18 cellular contexts compared by ENCODE assay signal in genomic region chr4:40587351-40587750, GRCh38. TPM values are rescaled to one million over a fixed set of nuclear protein-coding genes. Genes with fewer than 3 reads are reported as not detected.
DNase-seq lines count a peak whose midpoint lies in the region; ATAC-seq, FAIRE-seq and TF ChIP-seq lines count a peak whose summit lies in the region.
"Had no signal": no experiment of that assay in that cellular context is flagged by ENCODE, and none has a peak within 500 bp of the region (broad histone marks: within the 10 kb centered on the region; RNA-seq: fewer than 3 reads in every experiment).

No MANE protein-coding gene starts in this region.

- POLR2A ChIA-PET in A549 (lab: Yijun Ruan, JAX): no interaction called here

- H3K27ac ChIP-seq in A549 (peak overlapping the region; percentile 70 to 72), RWPE2 (ENCODE audit: poor library complexity, severe bottlenecking) (peak overlapping the region; percentile 52), left lung (peak overlapping the region; percentile 23 to 91), skeletal muscle tissue (ENCODE audit: low read depth, low read length) (peak overlapping the region; percentile 54)
- H3K27ac ChIP-seq: RWPE1, WERI-Rb-1 had no signal

- peak overlapping the region; percentile 71 for H3K4me2 ChIP-seq in A549

- no peak for TF ChIP-seq POLR2A in A549 (IDR thresholded peaks at IDR 0.05; ENCODE audit: low read length)

- ATAC-seq in A549 (no peak; a peak in 1 of 6 replicates), RWPE2 (ENCODE audit: low read depth) (no peak), left lung (no peak), HG03159 (IDR thresholded peaks at IDR 0.05; ENCODE audit: unreplicated experiment) (no peak), HG03196 (IDR thresholded peaks at IDR 0.05; ENCODE audit: unreplicated experiment) (no peak)
- ATAC-seq: activated CD8-positive, alpha-beta T cell treated with anti-CD3 and anti-CD28 coated beads for 36 hours; activated naive CD8-positive, alpha-beta T cell treated with anti-CD3 and anti-CD28 coated beads, Interleukin-2, amount 50 U/mL, for 24 hours; activated T-cell treated with anti-CD3 and anti-CD28 coated beads, Interleukin-2, amount 50 U/mL, for 4 hours had no signal

- intact Hi-C loops in left lung (cut with DNase I): no loop called here

- TF ChIP-seq CTCF in A549 (IDR thresholded peaks at IDR 0.05) (no peak), RWPE2 (IDR thresholded peaks at IDR 0.05; ENCODE audit: poor library complexity, severe bottlenecking) (no peak), left lung (IDR thresholded peaks at IDR 0.05) (no peak)

- DNase-seq in A549 (ENCODE audit: low read depth in 1 of 2, low spot score in 1 of 2) (no peak), RWPE2 (ENCODE audit: low spot score) (no peak), left lung (no peak), AG08396 (ENCODE audit: low spot score) (no peak)
- DNase-seq in activated CD4-positive, alpha-beta T cell treated with anti-CD3 and anti-CD28 coated beads for 1 hour: no peak
- DNase-seq: activated CD8-positive, alpha-beta T cell treated with anti-CD3 and anti-CD28 coated beads for 36 hours; activated naive CD8-positive, alpha-beta T cell treated with anti-CD3 and anti-CD28 coated beads, Interleukin-2, amount 50 U/mL, for 24 hours; activated T-cell treated with anti-CD3 and anti-CD28 coated beads, Interleukin-2, amount 50 U/mL, for 4 hours; CD4-positive, alpha-beta T cell; central memory CD4-positive, alpha-beta T cell; effector CD4-positive, alpha-beta T cell; heart right ventricle; stimulated activated CD4-positive, alpha-beta T cell treated with anti-CD3 and anti-CD28 coated beads, Interleukin-4, amount 100 ng/mL, for 1 hour; WERI-Rb-1 had no signal

- WGBS in A549 (ENCODE audit: missing lambda C conversion rate): 83% methylated on average over 2 of the region's 2 CpGs

- H3K4me1 ChIP-seq in A549 (peaks cover 59% of the 10 kb centered on the region), RWPE2 (ENCODE audit: insufficient read depth, poor library complexity, severe bottlenecking) (peaks cover 30% of the 10 kb centered on the region), left lung (peaks cover 0 to 65% of the 10 kb centered on the region in 2 donors), skeletal muscle tissue (ENCODE audit: control insufficient read depth in 3 of 3, insufficient read depth in 3 of 3, low read length in 3 of 3) (no peaks in the 10 kb centered on the region)

- CTCF ChIA-PET in A549 (lab: Yijun Ruan, JAX): no interaction called here

- no peak for FAIRE-seq in A549 (lab: Jason Lieb, UNC)

- H3K4me3 ChIP-seq in A549: no peak overlapping the region
- H3K4me3 ChIP-seq in RWPE2 (ENCODE audit: severe bottlenecking): no peak overlapping the region
- no peak overlapping the region for H3K4me3 ChIP-seq in left lung
- no peak overlapping the region for H3K4me3 ChIP-seq in skeletal muscle tissue (ENCODE audit: low read length in 3 of 3)
- H3K4me3 ChIP-seq: heart right ventricle had no signal

- TF ChIP-seq EP300 in A549 (IDR thresholded peaks at IDR 0.05): no peak

- H3K9me3 ChIP-seq in A549 (no peaks in the 10 kb centered on the region), RWPE2 (ENCODE audit: severe bottlenecking) (no peaks in the 10 kb centered on the region), left lung (no peaks in the 10 kb centered on the region), skeletal muscle tissue (ENCODE audit: control insufficient read depth in 3 of 3, low read length in 3 of 3) (no peaks in the 10 kb centered on the region)
- H3K9me3 ChIP-seq: heart right ventricle had no signal

- TF ChIP-seq RAD21 in A549 (conservative IDR thresholded peaks at IDR 0.05 in 1 of 2, IDR thresholded peaks at IDR 0.05 in 1 of 2): no peak

- H3K27me3 ChIP-seq in RWPE2 (ENCODE audit: insufficient read depth, poor library complexity, severe bottlenecking) (no peaks in the 10 kb centered on the region), left lung (no peaks in the 10 kb centered on the region), skeletal muscle tissue (ENCODE audit: control insufficient read depth in 3 of 3, insufficient read depth in 3 of 3, low read length in 3 of 3) (no peaks in the 10 kb centered on the region)

- no peak overlapping the region for H3K9ac ChIP-seq in skeletal muscle tissue (ENCODE audit: low read depth in 1 of 3, low read length in 3 of 3)

- H3K36me3 ChIP-seq in RWPE2 (ENCODE audit: low read depth) (no peaks in the 10 kb centered on the region), left lung (peaks cover 0 to 21% of the 10 kb centered on the region in 2 donors), skeletal muscle tissue (ENCODE audit: control insufficient read depth in 3 of 3, insufficient read depth in 3 of 3, low read length in 3 of 3) (no peaks in the 10 kb centered on the region)
- H3K36me3 ChIP-seq: WERI-Rb-1 had no signal

TF ChIP-seq in A549, 52 proteins besides CTCF, POLR2A, EP300 and RAD21 (continues in another document):
- TF ChIP-seq E2F6 (IDR thresholded peaks at IDR 0.05; ENCODE audit: borderline replicate concordance, low read depth) (no peak), JUN (IDR thresholded peaks at IDR 0.05) (no peak), BHLHE40 (IDR thresholded peaks at IDR 0.05; ENCODE audit: low read depth, low read length) (no peak), HOXB13 (CRISPR knock-in tag; IDR thresholded peaks at IDR 0.05; ENCODE audit: low read depth) (no peak), FOSB (CRISPR knock-in tag; IDR thresholded peaks at IDR 0.05) (no peak), TFCP2L1 (CRISPR knock-in tag; IDR thresholded peaks at IDR 0.05) (no peak), REST (IDR thresholded peaks at IDR 0.05) (no peak), ELK1 (IDR thresholded peaks at IDR 0.05; ENCODE audit: low read depth, low read length) (no peak), ESRRA (IDR thresholded peaks at IDR 0.05; ENCODE audit: borderline replicate concordance, low read length) (no peak), HMGXB4 (CRISPR knock-in tag; IDR thresholded peaks at IDR 0.05; ENCODE audit: borderline replicate concordance) (no peak), RNF2 (IDR thresholded peaks at IDR 0.05; ENCODE audit: borderline replicate concordance, low read depth) (no peak), POLR2AphosphoS2 (conservative IDR thresholded peaks at IDR 0.05; ENCODE audit: low read length) (no peak)

RNA-seq across cellular contexts. Expression of gene RBM47, which starts 42.3 kb away (rescaled TPM):
- 37.3 and 38.1 TPM in 2 replicates for polyA plus RNA-seq in A549 (2011; rRNA removed)
- 53.4 and 68.8 TPM in 2 replicates for polyA plus RNA-seq in A549 (2012; cell fraction: cytosol; rRNA removed)
- polyA plus RNA-seq in A549 (2012; cell fraction: nucleus; rRNA removed): 63.9 and 115 TPM in 2 replicates
- 33.2 to 43.3 TPM (median 41.5 TPM) in 3 replicates for polyA plus RNA-seq in A549 (2017; fragmentation: RNase III; extraction: RNeasy Plus Mini Kit Qiagen cat#74134 plus additional on column Dnase treatment)
- 37.6 and 44.1 TPM in 2 replicates for polyA minus RNA-seq in A549 (2011; rRNA and poly(A)+ RNA removed)
- 100 to 1,000 TPM in 1 of 2 donors, 10 to 100 TPM in 1; 83.5 to 110 TPM for total RNA-seq in left lung
- total RNA-seq in skeletal muscle tissue: 2.6 TPM

Comparison
In these comparisons a context has a peak if more than half of its experiments do, and no peak if none do; other contexts are left out.
1. RNA of gene RBM47, which starts 42.3 kb away (total RNA-seq): 83.5 to 110 TPM in left lung; 2.6 TPM in skeletal muscle tissue (single experiment); every median in the first group is over 10 times any median in the second.
2. Peak in every context shown above with its lines, with median percentiles within 50 percentile points of each other: H3K27ac ChIP-seq.